26 cellular contexts compared by ENCODE assay signal in genomic region chr12:107681836-107682820, GRCh38.
"Had no signal": no experiment of that assay in that cellular context is flagged by ENCODE, and none has a peak within 500 bp of the region (broad histone marks: within the 10 kb centered on the region; RNA-seq: fewer than 3 reads in every experiment).

No MANE protein-coding gene starts in this region.

- H3K4me1 ChIP-seq: prostate gland had no signal

- H3K9me3 Mint-ChIP-seq: memory B cell; mesothelial cell of epicardium; natural killer cell treated with Interleukin-12 subunit alpha and Interleukin-12 subunit beta and Interleukin-15 and Interleukin-18, amount 100 ng/mL, for 72 hours; neural crest cell; stimulated activated effector memory CD8-positive, alpha-beta T cell treated with anti-CD3 and anti-CD28 coated beads, Interleukin-12 subunit alpha, Interleukin-12 subunit beta, amount 100 ng/mL, for 72 hours had no signal

- DNase-seq: dermis blood vessel endothelial cell; foreskin fibroblast; gastrocnemius medialis; head of caudate nucleus; left ventricle myocardium superior; mucosa of descending colon; naive B cell; sigmoid colon; stimulated activated CD4-positive, alpha-beta T cell treated with anti-CD3 and anti-CD28 coated beads, Interleukin-2, amount 100 ng/mL, for 24 hours; stimulated activated CD4-positive, alpha-beta T cell treated with anti-CD3 and anti-CD28 coated beads, Interleukin-4, amount 100 ng/mL, for 24 hours; stimulated activated naive CD4-positive, alpha-beta T cell treated with Interleukin-2 at 50 U/mL for 16 hours; stomach; thyroid gland; trophoblast cell had no signal

- H3K27ac ChIP-seq: coronary artery, epithelial cell of prostate, gastrocnemius medialis, prostate gland, right atrium auricular region, sigmoid colon, stomach, thyroid gland, vagina had no signal

- H3K36me3 ChIP-seq: gastrocnemius medialis, prostate gland, right atrium auricular region, sigmoid colon, stomach, thyroid gland, vagina had no signal

- H3K27me3 ChIP-seq: gastrocnemius medialis, right atrium auricular region, thyroid gland, vagina had no signal

- H3K36me3 Mint-ChIP-seq: memory B cell; mesothelial cell of epicardium; natural killer cell treated with Interleukin-12 subunit alpha and Interleukin-12 subunit beta and Interleukin-15 and Interleukin-18, amount 100 ng/mL, for 72 hours had no signal

- H3K27ac Mint-ChIP-seq: memory B cell; mesothelial cell of epicardium; natural killer cell treated with Interleukin-12 subunit alpha and Interleukin-12 subunit beta and Interleukin-15 and Interleukin-18, amount 100 ng/mL, for 72 hours; stimulated activated effector memory CD8-positive, alpha-beta T cell treated with anti-CD3 and anti-CD28 coated beads, Interleukin-12 subunit alpha, Interleukin-12 subunit beta, amount 100 ng/mL, for 72 hours had no signal

- H3K4me3 ChIP-seq: coronary artery, gastrocnemius medialis, lung, mucosa of descending colon, prostate gland, right atrium auricular region, sigmoid colon, stomach, thyroid gland, vagina had no signal

- H3K9me3 ChIP-seq: gastrocnemius medialis, mucosa of descending colon, prostate gland, right atrium auricular region, sigmoid colon, stomach, thyroid gland, vagina had no signal

- H3K4me3 Mint-ChIP-seq: memory B cell; mesothelial cell of epicardium; natural killer cell treated with Interleukin-12 subunit alpha and Interleukin-12 subunit beta and Interleukin-15 and Interleukin-18, amount 100 ng/mL, for 72 hours; neural crest cell; stimulated activated effector memory CD8-positive, alpha-beta T cell treated with anti-CD3 and anti-CD28 coated beads, Interleukin-12 subunit alpha, Interleukin-12 subunit beta, amount 100 ng/mL, for 72 hours had no signal

- ATAC-seq: esophagus mucosa; gastrocnemius medialis; left ventricle myocardium superior; mucosa of descending colon; natural killer cell treated with Interleukin-12 subunit alpha and Interleukin-12 subunit beta and Interleukin-15 and Interleukin-18, amount 100 ng/mL, for 72 hours; stimulated activated effector memory CD8-positive, alpha-beta T cell treated with anti-CD3 and anti-CD28 coated beads, Interleukin-12 subunit alpha, Interleukin-12 subunit beta, amount 100 ng/mL, for 72 hours had no signal
